Comparison of ENCODE assay signal across 16 cellular contexts in genomic region chr2:186017278-186017677, GRCh38.
DNase-seq lines count a peak whose midpoint lies in the region; ATAC-seq, FAIRE-seq and TF ChIP-seq lines count a peak whose summit lies in the region.
"Had no signal": no experiment of that assay in that cellular context is flagged by ENCODE, and none has a peak within 500 bp of the region (broad histone marks: within the 10 kb centered on the region; RNA-seq: fewer than 3 reads in every experiment).

No MANE protein-coding gene starts in this region.

- H3K27me3 ChIP-seq in esophagus muscularis mucosa: no peaks in the 10 kb centered on the region
- H3K27me3 ChIP-seq in HepG2 (ENCODE audit: control insufficient read depth in 1 of 2, insufficient read depth in 2 of 2, low read length in 2 of 2): no peaks in the 10 kb centered on the region
- H3K27me3 ChIP-seq: BE2C had no signal

- no peak for FAIRE-seq in HepG2 (lab: Jason Lieb, UNC)
- FAIRE-seq: GM12892, H1 had no signal

- no peak overlapping the region for H3K9ac ChIP-seq in HepG2 (ENCODE audit: insufficient read depth, low read depth, low read length)

- H3K79me2 ChIP-seq in HepG2 (ENCODE audit: insufficient read depth, low read length): no peaks in the 10 kb centered on the region

- peaks cover 0 to 16% (median 4%) of the 10 kb centered on the region in 4 donors for H3K9me3 ChIP-seq in esophagus muscularis mucosa
- H3K9me3 ChIP-seq in HepG2 (ENCODE audit: low read length): peaks cover 11% of the 10 kb centered on the region; the same call in 1 of the 2 replicates
- H3K9me3 ChIP-seq: BE2C had no signal

- intact Hi-C loops in esophagus muscularis mucosa (cut with DNase I): no loop called here
- intact Hi-C loops in HepG2 (cut with micrococcal nuclease; ENCODE audit: unreplicated experiment): no loop called here

- TF ChIP-seq EP300 in esophagus muscularis mucosa (IDR thresholded peaks at IDR 0.05) (no peak), HepG2 (IDR thresholded peaks at IDR 0.05; ENCODE audit: low read depth in 2 of 2, low read length in 2 of 2) (no peak), HepG2 (CRISPR knock-in tag; IDR thresholded peaks at IDR 0.05; ENCODE audit: borderline replicate concordance) (no peak)

- H4K20me1 ChIP-seq in HepG2 (ENCODE audit: insufficient read depth, low read length): no peaks in the 10 kb centered on the region

- TF ChIP-seq POLR2A in esophagus muscularis mucosa (IDR thresholded peaks at IDR 0.05; ENCODE audit: low read depth) (no peak), HepG2 (IDR thresholded peaks at IDR 0.05; ENCODE audit: insufficient read depth in 1 of 2, low read depth in 2 of 2, low read length in 2 of 2) (no peak)

- in situ Hi-C loops in HepG2 (cut with HindIII; ENCODE audit: extremely low pct_ligation_motif_present, low pct_unique_long_range_greater_than_20kb): no loop called here

- no TSS peak for BruUV-seq in HepG2 (replicated peaks; lab: Mats Ljungman, UMichigan)

- no peak overlapping the region for H3K4me3 ChIP-seq in esophagus muscularis mucosa
- H3K4me3 ChIP-seq in HepG2 (replicated peaks in 1 of 3; ENCODE audit: insufficient read depth in 1 of 3, low read depth in 2 of 3, low read length in 3 of 3): no peak overlapping the region

- no peak overlapping the region for H3K4me2 ChIP-seq in HepG2 (ENCODE audit: low read depth, low read length)

- H3K36me3 ChIP-seq in esophagus muscularis mucosa (no peaks in the 10 kb centered on the region), HepG2 (replicated peaks in 1 of 2; ENCODE audit: control insufficient read depth in 1 of 2, insufficient read depth in 2 of 2, low read length in 2 of 2) (no peaks in the 10 kb centered on the region)
- H3K36me3 ChIP-seq: BE2C had no signal

- no peak overlapping the region for H3K27ac ChIP-seq in esophagus muscularis mucosa (replicated peaks in 1 of 4)
- H3K27ac ChIP-seq in HepG2 (ENCODE audit: extremely low read length, insufficient read depth, low read length): no peak overlapping the region

- no peaks in the 10 kb centered on the region for H3K4me1 ChIP-seq in esophagus muscularis mucosa
- H3K4me1 ChIP-seq in HepG2 (ENCODE audit: insufficient read depth, low read length): no peaks in the 10 kb centered on the region
- H3K4me1 ChIP-seq: BE2C had no signal

- DNase-seq in NCI-H146 treated with DMSO at 0.1 percent for 48 hours (lab: John Stamatoyannopoulos, UW; ENCODE audit: unreplicated experiment) (peak; percentile 50), NCI-H748 (lab: John Stamatoyannopoulos, UW; ENCODE audit: unreplicated experiment) (peak; percentile 79), esophagus muscularis mucosa (ENCODE audit: extremely low spot score) (no peak), retina (no peak), HepG2 (ENCODE audit: low spot score) (no peak)
- DNase-seq: ACHN; BE2C; CD4-positive, CD25-positive, alpha-beta regulatory T cell; CD8-positive, alpha-beta memory T cell; DMS 273 treated with DMSO at 0.1 percent for 48 hours; H9; KG1 had no signal

- no peak for TF ChIP-seq RAD21 in HepG2 (CRISPR knock-in tag; IDR thresholded peaks at IDR 0.05)

- WGBS in esophagus muscularis mucosa: 84% methylated on average over 4 of the region's 4 CpGs
- 85% methylated on average over 4 of the region's 4 CpGs for WGBS in HepG2 (ENCODE audit: low lambda C conversion rate)

- no peak overlapping the region for H2AFZ ChIP-seq in HepG2 (ENCODE audit: low read length)

- ATAC-seq in HG02610 (IDR thresholded peaks at IDR 0.05; ENCODE audit: unreplicated experiment): peak; percentile 81
- no peak for ATAC-seq in HG03457 (IDR thresholded peaks at IDR 0.05; ENCODE audit: unreplicated experiment)
- ATAC-seq in HepG2: no peak

- POLR2A ChIA-PET in HepG2 (lab: Yijun Ruan, JAX): no interaction called here

- CTCF ChIA-PET in HepG2 (lab: Yijun Ruan, JAX; ENCODE audit: low intra/inter-chr PET ratio, low total read pairs): no interaction called here

- TF ChIP-seq CTCF in esophagus muscularis mucosa (IDR thresholded peaks at IDR 0.05) (no peak), HepG2 (CRISPR knock-in tag; IDR thresholded peaks at IDR 0.05) (no peak)

TF ChIP-seq in HepG2, 621 proteins besides CTCF, POLR2A, EP300 and RAD21:
- TF ChIP-seq BRF2 (CRISPR knock-in tag; IDR thresholded peaks at IDR 0.05): no peak
- TF ChIP-seq PAXIP1 (CRISPR knock-in tag; conservative IDR thresholded peaks at IDR 0.05): no peak
- no peak for TF ChIP-seq ZNF598 (CRISPR knock-in tag; IDR thresholded peaks at IDR 0.05; ENCODE audit: borderline replicate concordance)
- no peak for TF ChIP-seq ZNF263 (CRISPR knock-in tag; IDR thresholded peaks at IDR 0.05)
- no peak for TF ChIP-seq ATM (IDR thresholded peaks at IDR 0.05; ENCODE audit: borderline replicate concordance)
- TF ChIP-seq U2AF1 (optimal IDR thresholded peaks at IDR 0.05; ENCODE audit: low read depth, low read length): no peak
- no peak for TF ChIP-seq HMG20A (CRISPR knock-in tag; IDR thresholded peaks at IDR 0.05; ENCODE audit: borderline replicate concordance)
- no peak for TF ChIP-seq ZNF543 (CRISPR knock-in tag; IDR thresholded peaks at IDR 0.05)

Comparison
In these comparisons a context has a peak if more than half of its experiments do, and no peak if none do; other contexts are left out.
1. DNase-seq: peak in NCI-H146 treated with DMSO at 0.1 percent for 48 hours (single experiment) and NCI-H748 (single experiment); none in esophagus muscularis mucosa (single experiment), retina (single experiment) and HepG2 (single experiment).